In genomic region chr1:226912587-226913176, GRCh38 we compare ENCODE assay signal across 8 cellular contexts. TPM values are rescaled to one million over a fixed set of nuclear protein-coding genes. Genes with fewer than 3 reads are reported as not detected.
DNase-seq lines count a peak whose midpoint lies in the region; ATAC-seq, FAIRE-seq and TF ChIP-seq lines count a peak whose summit lies in the region.

No MANE protein-coding gene starts in this region.

- no peak overlapping the region for H3K27ac ChIP-seq in body of pancreas

- H3K27me3 ChIP-seq in body of pancreas, result no peaks in the 10 kb centered on the region
- H3K27me3 ChIP-seq in MG63, result no peaks in the 10 kb centered on the region

- 24 to 27% methylated on average over 12 to 13 of the region's 13 CpGs for WGBS in body of pancreas, 2 donors

- no peaks in the 10 kb centered on the region for H3K9me3 ChIP-seq in body of pancreas
- H3K9me3 ChIP-seq in MG63, result no peaks in the 10 kb centered on the region

- ATAC-seq in HG02852 (IDR thresholded peaks at IDR 0.05; ENCODE audit: unreplicated experiment) (peak; percentile 47), body of pancreas (peak; percentile 95), GM19023 (IDR thresholded peaks at IDR 0.05; ENCODE audit: unreplicated experiment) (no peak)

- H3K4me3 ChIP-seq in body of pancreas (no peak overlapping the region), MG63 (no peak overlapping the region)

- H3K36me3 ChIP-seq in body of pancreas (replicated peaks in 1 of 2; ENCODE audit: insufficient read depth in 1 of 2, low read depth in 2 of 2), result peaks cover 0 to 4% of the 10 kb centered on the region in 2 donors
- H3K36me3 ChIP-seq in MG63, result no peaks in the 10 kb centered on the region

- peak; percentile 61 to 92 (median 86) for TF ChIP-seq CTCF in body of pancreas (IDR thresholded peaks at IDR 0.05)

- intact Hi-C loops in body of pancreas (cut with DNase I), result no loop called here

- TF ChIP-seq POLR2A in GM12892 (IDR thresholded peaks at IDR 0.05; ENCODE audit: low read depth, low read length) (no peak), body of pancreas (IDR thresholded peaks at IDR 0.05) (no peak)

- FAIRE-seq in GM12892 (lab: Jason Lieb, UNC), result peak; percentile 84

- peaks cover 13% of the 10 kb centered on the region for H3K4me1 ChIP-seq in body of pancreas

- DNase-seq in GM12892 (ENCODE audit: insufficient read length) (peak; percentile 62), RPMI8226 (peak; percentile 82), body of pancreas (peak; percentile 81 to 86 (median 82)), islet precursor cell (peak; percentile 83), MG63 (no peak)
- peak; percentile 38 for DNase-seq in stimulated activated CD4-positive, alpha-beta T cell treated with anti-CD3 and anti-CD28 coated beads, Interleukin-4, amount 100 ng/mL, for 24 hours

RNA-seq across cellular contexts. Expression of gene COQ8A, which starts 27.4 kb away (rescaled TPM):
- 10.2 TPM for polyA plus RNA-seq in GM12892 (2012; ENCODE audit: missing spikeins)
- 100 to 1,000 TPM; 116 to 134 TPM for total RNA-seq in body of pancreas
- 7.4 and 14.8 TPM in 2 replicates for total RNA-seq in MG63 (2014; rRNA removed; shearing (Covaris generic); ENCODE audit: low replicate concordance)

RNA-seq across cellular contexts. Expression of gene PSEN2, which starts 42.3 kb away (rescaled TPM):
- 3.4 TPM for polyA plus RNA-seq in GM12892 (2012; ENCODE audit: missing spikeins)
- 10 to 100 TPM; 80.9 to 98.9 TPM for total RNA-seq in body of pancreas
- total RNA-seq in MG63 (2014; rRNA removed; shearing (Covaris generic); ENCODE audit: low replicate concordance), result 25.1 and 37.2 TPM in 2 replicates
